In the genomic region with DNA sequence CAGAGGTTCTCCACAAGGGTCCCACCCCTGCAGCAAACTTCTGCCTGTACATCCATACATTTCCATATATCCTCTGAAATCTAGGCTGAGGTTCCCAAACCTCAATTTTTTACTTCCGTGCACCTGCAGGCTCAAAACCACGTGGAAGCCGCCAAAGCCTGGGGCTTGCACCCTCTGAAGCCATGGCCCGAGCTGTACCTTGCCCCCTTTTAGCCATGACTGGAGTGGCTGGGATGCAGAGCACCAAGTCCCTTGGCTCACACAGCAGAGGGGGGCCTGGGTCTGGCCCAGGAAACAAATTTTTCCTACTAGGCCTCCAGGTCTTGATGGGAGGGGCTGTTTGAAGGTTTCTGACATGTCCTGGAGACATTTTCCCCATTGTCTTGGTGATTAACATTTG, we compare ENCODE assay signal across 26 cellular contexts.
"Had no signal": no experiment of that assay in that cellular context is flagged by ENCODE, and none has a peak within 500 bp of the region (broad histone marks: within the 10 kb centered on the region; RNA-seq: fewer than 3 reads in every experiment).

No MANE protein-coding gene starts in this region.

- H3K27me3 ChIP-seq: stomach, suprapubic skin, testis, thyroid gland, tibial artery, tibial nerve, transverse colon, upper lobe of left lung, upper lobe of right lung, uterus, vagina had no signal

- H3K4me3 ChIP-seq: stomach, suprapubic skin, testis, thoracic aorta, thyroid gland, tibial artery, tibial nerve, transverse colon, upper lobe of left lung, upper lobe of right lung, uterus, vagina had no signal

- ATAC-seq: stimulated activated effector memory CD8-positive, alpha-beta T cell treated with anti-CD3 and anti-CD28 coated beads, Interleukin-12 subunit alpha, Interleukin-12 subunit beta, amount 100 ng/mL, for 72 hours; stimulated activated memory B cell treated with anti-CD40 and anti-IgM and Interleukin-4, amounts not matched to agents 10 μg/mL and 1 μg/mL and 100 μg/mL, for 72 hours; stimulated activated naive B cell treated with anti-CD40 and anti-IgM and Interleukin-4, amounts not matched to agents 10 μg/mL and 1 μg/mL and 100 μg/mL, for 72 hours; stimulated activated naive CD8-positive, alpha-beta T cell treated with anti-CD3 and anti-CD28 coated beads, Interleukin-15, amount 100 ng/mL, for 72 hours; stimulated activated naive CD8-positive, alpha-beta T cell treated with anti-CD3 and anti-CD28 coated beads, Interleukin-15, Interleukin-2, amounts not matched to agents 100 U/mL and 50 U/mL, for 24 hours; upper lobe of right lung had no signal

- FAIRE-seq: urothelium cell line had no signal

- H3K9me3 ChIP-seq: testis, thoracic aorta, thyroid gland, tibial artery, tibial nerve, transverse colon, upper lobe of left lung, upper lobe of right lung, uterus, vagina had no signal

- H3K36me3 ChIP-seq: stomach, suprapubic skin, thoracic aorta, thyroid gland, tibial artery, tibial nerve, transverse colon, upper lobe of left lung, upper lobe of right lung, uterus, vagina had no signal

- DNase-seq: stimulated activated CD4-positive, alpha-beta T cell treated with anti-CD3 and anti-CD28 coated beads, Interleukin-2, amount 100 ng/mL, for 48 hours; stimulated activated CD4-positive, alpha-beta T cell treated with anti-CD3 and anti-CD28 coated beads, Interleukin-4, amount 100 ng/mL, for 1 hour; stimulated activated CD4-positive, alpha-beta T cell treated with anti-CD3 and anti-CD28 coated beads, Interleukin-4, amount 100 ng/mL, for 24 hours; stimulated activated CD4-positive, alpha-beta T cell treated with anti-CD3 and anti-CD28 coated beads, Interleukin-4, amount 100 ng/mL, for 4 hours; stimulated activated CD8-positive, alpha-beta memory T cell treated with anti-CD3 and anti-CD28 coated beads, Interleukin-4, amount 100 ng/mL, for 48 hours; stimulated activated naive B cell treated with anti-CD40 and anti-IgM and Interleukin-4, amounts not matched to agents 10 μg/mL and 1 μg/mL and 100 μg/mL, for 72 hours; stimulated activated naive CD4-positive, alpha-beta T cell; stimulated activated naive CD4-positive, alpha-beta T cell treated with Interleukin-2 at 50 U/mL for 16 hours; stimulated activated naive CD8-positive, alpha-beta T cell treated with anti-CD3 and anti-CD28 coated beads, Interleukin-15, amount 100 ng/mL, for 72 hours; stimulated activated naive CD8-positive, alpha-beta T cell treated with anti-CD3 and anti-CD28 coated beads, Interleukin-15, Interleukin-2, amounts not matched to agents 100 U/mL and 50 U/mL, for 24 hours; stomach; substantia nigra; testis; thyroid gland; tibial artery; transverse colon; upper lobe of left lung; upper lobe of right lung; uterus had no signal

- H3K4me1 ChIP-seq: stomach, suprapubic skin, testis, thyroid gland, tibial artery, tibial nerve, transverse colon, upper lobe of left lung, upper lobe of right lung, uterus, vagina had no signal

- H3K27ac ChIP-seq: stomach, suprapubic skin, testis, thoracic aorta, thyroid gland, tibial artery, tibial nerve, transverse colon, upper lobe of left lung, upper lobe of right lung, uterus, vagina had no signal
